Comparison of ENCODE assay signal across 1 cellular context in the genomic region with DNA sequence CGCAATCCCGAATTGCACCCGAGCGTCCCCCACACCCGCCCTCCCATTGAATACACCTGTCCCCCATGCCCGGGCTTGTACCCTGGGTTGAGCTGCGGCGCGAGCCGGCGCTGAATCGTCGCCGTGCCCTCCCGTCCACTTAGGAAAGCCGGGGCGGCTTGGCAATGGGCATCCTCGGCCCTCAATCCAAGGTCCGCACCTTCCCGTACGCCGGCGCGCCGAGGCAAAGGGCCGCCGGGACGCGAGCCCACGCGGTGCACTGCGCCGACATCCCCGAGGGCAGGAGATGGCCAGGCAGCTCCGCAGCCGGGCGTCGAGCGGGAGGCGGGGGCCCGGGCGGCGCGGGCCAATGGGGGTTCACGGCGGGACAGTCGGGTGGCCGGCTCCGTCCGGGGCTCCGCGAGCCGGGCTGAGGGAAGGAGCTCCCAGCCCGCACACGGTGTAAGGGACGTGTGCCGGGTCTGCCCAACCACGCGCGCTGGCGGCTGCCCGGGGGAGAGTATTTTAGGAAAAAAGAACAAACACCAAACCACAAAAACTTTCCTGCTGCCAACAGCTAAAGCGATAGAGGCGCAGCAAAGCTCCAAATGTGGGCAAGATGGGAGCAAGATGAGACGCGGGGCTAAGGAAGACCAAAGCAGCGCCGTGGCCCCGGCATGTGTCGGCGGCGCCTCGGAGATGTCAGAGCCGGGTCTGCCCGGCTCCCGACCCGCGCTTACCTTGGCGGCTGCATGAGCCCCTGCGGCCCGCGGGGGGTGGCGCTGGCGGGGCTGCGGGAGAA.
TF ChIP-seq lines count a peak whose summit lies in the region.

No MANE protein-coding gene starts in this region.

TF ChIP-seq in SK-N-SH treated with all-trans-retinoic acid at 6 μM for 48 hours, 23 proteins besides CTCF, POLR2A, EP300 and RAD21 (continued from another document):
- TF ChIP-seq, protein P1, sequence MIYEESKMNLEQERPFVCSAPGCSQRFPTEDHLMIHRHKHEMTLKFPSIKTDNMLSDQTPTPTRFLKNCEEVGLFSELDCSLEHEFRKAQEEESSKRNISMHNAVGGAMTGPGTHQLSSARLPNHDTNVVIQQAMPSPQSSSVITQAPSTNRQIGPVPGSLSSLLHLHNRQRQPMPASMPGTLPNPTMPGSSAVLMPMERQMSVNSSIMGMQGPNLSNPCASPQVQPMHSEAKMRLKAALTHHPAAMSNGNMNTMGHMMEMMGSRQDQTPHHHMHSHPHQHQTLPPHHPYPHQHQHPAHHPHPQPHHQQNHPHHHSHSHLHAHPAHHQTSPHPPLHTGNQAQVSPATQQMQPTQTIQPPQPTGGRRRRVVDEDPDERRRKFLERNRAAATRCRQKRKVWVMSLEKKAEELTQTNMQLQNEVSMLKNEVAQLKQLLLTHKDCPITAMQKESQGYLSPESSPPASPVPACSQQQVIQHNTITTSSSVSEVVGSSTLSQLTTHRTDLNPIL (CRISPR knock-in tag; IDR thresholded peaks at IDR 0.05; ENCODE audit: low read depth), result no peak
- no peak for TF ChIP-seq PPARA (CRISPR knock-in tag; IDR thresholded peaks at IDR 0.05; ENCODE audit: borderline replicate concordance)
- no peak for TF ChIP-seq ZNF70 (CRISPR knock-in tag; IDR thresholded peaks at IDR 0.05)
